ENCODE assay signal across 8 cellular contexts in genomic region chr14:73759183-73759713, GRCh38. TPM values are rescaled to one million over a fixed set of nuclear protein-coding genes. Genes with fewer than 3 reads are reported as not detected.
DNase-seq lines count a peak whose midpoint lies in the region; ATAC-seq and TF ChIP-seq lines count a peak whose summit lies in the region.

No MANE protein-coding gene starts in this region.

- H3K9me3 ChIP-seq in fibroblast of lung (ENCODE audit: control insufficient read depth, insufficient read depth, low read depth, low read length): no peaks in the 10 kb centered on the region

- no peaks in the 10 kb centered on the region for H4K20me1 ChIP-seq in fibroblast of lung (ENCODE audit: control insufficient read depth, extremely low read depth, insufficient read depth, low read length)

- H3K4me3 Mint-ChIP-seq in activated T-helper 17 cell treated with anti-CD3 and anti-CD28 coated beads, Interleukin-2, amount 50 U/mL, for 72 hours: peak overlapping the region; percentile 91
- peak overlapping the region; percentile 79 to 98 (median 94) for H3K4me3 Mint-ChIP-seq in naive B cell

- H3K4me3 ChIP-seq in GM06990 (replicated peaks; ENCODE audit: low read depth, low read length) (peak overlapping the region; percentile 89), fibroblast of lung (replicated peaks in 1 of 4; ENCODE audit: control extremely low read depth in 1 of 4, insufficient read depth in 1 of 4, low read depth in 3 of 4, low read length in 4 of 4) (peak overlapping the region; percentile 56 to 83 (median 74))

- H3K4me2 ChIP-seq in fibroblast of lung (ENCODE audit: extremely low read depth, insufficient read depth, low read length): peak overlapping the region; percentile 79

- H3K27ac ChIP-seq in fibroblast of lung (ENCODE audit: insufficient read depth, low read length): peak overlapping the region; percentile 98

- no peak overlapping the region for H2AFZ ChIP-seq in fibroblast of lung (ENCODE audit: low read length)

- H3K27me3 ChIP-seq in GM06990 (replicated peaks; ENCODE audit: control insufficient read depth, insufficient read depth, low read length) (no peaks in the 10 kb centered on the region), fibroblast of lung (ENCODE audit: control insufficient read depth, insufficient read depth, low read length) (no peaks in the 10 kb centered on the region)

- no peak for TF ChIP-seq CTCF in GM06990 (IDR thresholded peaks at IDR 0.05; ENCODE audit: insufficient read depth, low read length, poor library complexity, severe bottlenecking)
- TF ChIP-seq CTCF in fibroblast of lung (conservative IDR thresholded peaks at IDR 0.05 in 1 of 2, IDR thresholded peaks at IDR 0.05 in 1 of 2; ENCODE audit: low read depth in 1 of 2, low read length in 2 of 2): no peak

- peak; percentile 64 for DNase-seq in GM06990 (ENCODE audit: extremely low read depth, insufficient read length)
- DNase-seq in LoVo (ENCODE audit: low spot score): peak; percentile 42
- DNase-seq in fibroblast of lung (ENCODE audit: low read depth in 2 of 2): peak; percentile 54 to 61
- peak; percentile 60 for DNase-seq in naive B cell
- DNase-seq in ureter (ENCODE audit: low spot score): peak; percentile 76

- H3K36me3 ChIP-seq in GM06990 (ENCODE audit: control insufficient read depth, insufficient read depth, low read length) (0 out of 2 replicates have a peak, but pooled peaks cover 2% of the 10 kb centered on the region), fibroblast of lung (ENCODE audit: control insufficient read depth, insufficient read depth, low read length) (peaks cover 2% of the 10 kb centered on the region)

- peak overlapping the region; percentile 95 for H3K9ac ChIP-seq in fibroblast of lung (ENCODE audit: insufficient read depth, low read length)

- H3K4me1 ChIP-seq in fibroblast of lung (ENCODE audit: control insufficient read depth, extremely low read depth, insufficient read depth, low read length): peaks cover 54% of the 10 kb centered on the region

- H3K27ac Mint-ChIP-seq in activated T-helper 17 cell treated with anti-CD3 and anti-CD28 coated beads, Interleukin-2, amount 50 U/mL, for 72 hours: peak overlapping the region; percentile 96
- peak overlapping the region in 5 of 6 donors; percentile 49 to 99 (median 97) for H3K27ac Mint-ChIP-seq in naive B cell

- H3K27me3 Mint-ChIP-seq in activated T-helper 17 cell treated with anti-CD3 and anti-CD28 coated beads, Interleukin-2, amount 50 U/mL, for 72 hours: no peaks in the 10 kb centered on the region
- H3K27me3 Mint-ChIP-seq in naive B cell: no peaks in the 10 kb centered on the region

- H3K36me3 Mint-ChIP-seq in activated T-helper 17 cell treated with anti-CD3 and anti-CD28 coated beads, Interleukin-2, amount 50 U/mL, for 72 hours (ENCODE audit: low read depth): peaks cover 56% of the 10 kb centered on the region
- H3K36me3 Mint-ChIP-seq in naive B cell: no peaks in the 10 kb centered on the region

- peaks cover 57% of the 10 kb centered on the region for H3K4me1 Mint-ChIP-seq in activated T-helper 17 cell treated with anti-CD3 and anti-CD28 coated beads, Interleukin-2, amount 50 U/mL, for 72 hours
- H3K4me1 Mint-ChIP-seq in naive B cell: peaks cover 74 to 85% (median 84%) of the 10 kb centered on the region in 3 donors

- ATAC-seq in activated T-helper 17 cell treated with anti-CD3 and anti-CD28 coated beads, Interleukin-2, amount 50 U/mL, for 72 hours (replicated peaks): no peak
- no peak for ATAC-seq in naive B cell (ENCODE audit: low read depth in 2 of 2)
- no peak for ATAC-seq in GM19395 (IDR thresholded peaks at IDR 0.05; ENCODE audit: unreplicated experiment)
- no peak for ATAC-seq in GM21529 (IDR thresholded peaks at IDR 0.05; ENCODE audit: unreplicated experiment)

- H3K9me3 Mint-ChIP-seq in activated T-helper 17 cell treated with anti-CD3 and anti-CD28 coated beads, Interleukin-2, amount 50 U/mL, for 72 hours: no peaks in the 10 kb centered on the region
- no peaks in the 10 kb centered on the region for H3K9me3 Mint-ChIP-seq in naive B cell

- peaks cover 64% of the 10 kb centered on the region for H3K79me2 ChIP-seq in fibroblast of lung (ENCODE audit: control insufficient read depth, insufficient read depth, low read length)

RNA-seq across cellular contexts. Expression of gene PNMA1, which starts 45.1 kb away (rescaled TPM):
- 10 to 100 TPM; 37.3 to 41.2 TPM for total RNA-seq in activated T-helper 17 cell treated with anti-CD3 and anti-CD28 coated beads, Interleukin-2, amount 50 U/mL, for 72 hours
- 11.6 and 19.5 TPM in 2 replicates for total RNA-seq in fibroblast of lung
- polyA plus RNA-seq in fibroblast of lung: 44.5 and 46.8 TPM in 2 replicates
- polyA plus RNA-seq in fibroblast of lung (2012): 57.0 and 66.6 TPM in 2 replicates
- 11.5 and 12.8 TPM in 2 replicates for polyA minus RNA-seq in fibroblast of lung (ENCODE audit: low replicate concordance)
- 10 to 100 TPM; 10.6 to 19.7 (median 15.4) TPM for polyA plus RNA-seq in naive B cell (ENCODE audit: low read depth in 6 of 6)
- total RNA-seq in ureter: 33.8 TPM
